In the genomic region with DNA sequence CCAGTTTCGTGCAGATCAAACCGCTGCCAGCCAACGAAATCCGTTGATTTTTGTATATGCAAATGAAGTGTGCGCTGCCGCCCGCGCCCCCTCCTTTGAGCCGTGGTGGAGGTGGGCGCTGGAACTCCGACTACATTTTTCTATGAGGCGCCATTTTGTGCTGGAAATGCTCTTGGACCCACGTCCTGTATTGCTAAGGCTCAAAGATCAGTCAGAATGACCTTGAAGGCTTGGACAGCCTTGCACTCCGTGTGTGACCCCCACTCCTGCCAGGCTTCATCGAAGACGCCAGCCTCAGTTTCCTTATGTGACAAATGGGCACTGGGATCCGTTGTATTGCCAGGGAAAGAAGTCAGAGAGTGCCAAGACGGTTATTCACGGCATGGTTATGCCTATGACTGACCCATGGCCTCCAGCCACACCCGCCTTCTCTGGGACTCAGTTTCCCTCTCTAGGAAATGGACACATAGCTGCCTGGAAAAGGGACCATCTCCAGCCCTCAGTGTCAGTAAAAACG, we compare ENCODE assay signal across 8 cellular contexts. TPM values are rescaled to one million over a fixed set of nuclear protein-coding genes. Genes with fewer than 3 reads are reported as not detected.
DNase-seq lines count a peak whose midpoint lies in the region; ATAC-seq and TF ChIP-seq lines count a peak whose summit lies in the region.

No MANE protein-coding gene starts in this region.

- peaks cover 14% of the 10 kb centered on the region for H3K36me3 Mint-ChIP-seq in progenitor cell of endocrine pancreas (ENCODE audit: insufficient read depth)

- H3K27ac ChIP-seq in RWPE2 (ENCODE audit: poor library complexity, severe bottlenecking) (peak overlapping the region; percentile 80), epithelial cell of prostate (peak overlapping the region; percentile 83), aorta (ENCODE audit: low read depth in 1 of 2, low read length in 2 of 2) (peak overlapping the region in 1 of 2 donors; percentile 77)

- peak overlapping the region; percentile 98 for H3K27ac Mint-ChIP-seq in progenitor cell of endocrine pancreas

- TF ChIP-seq CTCF in RWPE2 (IDR thresholded peaks at IDR 0.05; ENCODE audit: poor library complexity, severe bottlenecking), result no peak
- TF ChIP-seq CTCF in progenitor cell of endocrine pancreas (IDR thresholded peaks at IDR 0.05; ENCODE audit: unreplicated experiment), result no peak

- H3K27me3 Mint-ChIP-seq in progenitor cell of endocrine pancreas, result peaks cover 14% of the 10 kb centered on the region

- H3K4me3 ChIP-seq in GM08714 (ENCODE audit: low read length) (peak overlapping the region; percentile 37; the same call in 1 of the 2 replicates), RWPE2 (ENCODE audit: severe bottlenecking) (peak overlapping the region; percentile 87), aorta (ENCODE audit: low read length in 2 of 2) (peak overlapping the region in 1 of 2 donors; percentile 20)

- H3K4me3 Mint-ChIP-seq in progenitor cell of endocrine pancreas (ENCODE audit: low read depth), result peak overlapping the region; percentile 88

- intact Hi-C loops in aorta (cut with DNase I), result no loop called here

- ATAC-seq in RWPE2 (ENCODE audit: low read depth) (no peak), aorta (ENCODE audit: low FRiP score) (no peak)

- 22 to 24% methylated on average over 21 of the region's 21 CpGs for WGBS in aorta, 2 donors

- H3K4me1 ChIP-seq in RWPE2 (ENCODE audit: insufficient read depth, poor library complexity, severe bottlenecking) (peaks cover 12% of the 10 kb centered on the region), aorta (ENCODE audit: control insufficient read depth in 1 of 2, insufficient read depth in 2 of 2, low read length in 2 of 2) (peaks cover 0 to 2% of the 10 kb centered on the region in 2 donors)

- peaks cover 14% of the 10 kb centered on the region for H3K4me1 Mint-ChIP-seq in progenitor cell of endocrine pancreas (ENCODE audit: low read depth)

- H3K27me3 ChIP-seq in RWPE2 (ENCODE audit: insufficient read depth, poor library complexity, severe bottlenecking) (no peaks in the 10 kb centered on the region), aorta (ENCODE audit: control insufficient read depth in 1 of 2, insufficient read depth in 2 of 2, low read length in 1 of 2) (no peaks in the 10 kb centered on the region)

- H3K9me3 Mint-ChIP-seq in progenitor cell of endocrine pancreas (ENCODE audit: low read depth), result peaks cover 9% of the 10 kb centered on the region

- DNase-seq in RWPE2 (ENCODE audit: low spot score) (no peak), epithelial cell of prostate (ENCODE audit: low read depth, low spot score) (no peak), progenitor cell of endocrine pancreas (ENCODE audit: low spot score, unreplicated experiment) (no peak), aorta (no peak), DMS53 (lab: John Stamatoyannopoulos, UW) (no peak), RPMI8226 (no peak)
- DNase-seq in stimulated activated CD4-positive, alpha-beta T cell treated with anti-CD3 and anti-CD28 coated beads, Interleukin-4, amount 100 ng/mL, for 24 hours, result no peak

- H3K9me3 ChIP-seq in RWPE2 (ENCODE audit: severe bottlenecking) (no peaks in the 10 kb centered on the region), aorta (ENCODE audit: control insufficient read depth, low read length) (no peaks in the 10 kb centered on the region)

- peaks cover 35% of the 10 kb centered on the region for H3K36me3 ChIP-seq in RWPE2 (ENCODE audit: low read depth)
- H3K36me3 ChIP-seq in aorta (ENCODE audit: control insufficient read depth in 1 of 2, insufficient read depth in 2 of 2, low read length in 1 of 2), result no peaks in the 10 kb centered on the region

RNA-seq across cellular contexts. Expression of gene UBE2S, which starts 0.8 kb away (rescaled TPM):
- total RNA-seq in progenitor cell of endocrine pancreas (69.9 and 77.2 TPM in 2 replicates), aorta (10 to 100 TPM; 13.2 to 26.8 TPM)
- 1 to 10 TPM; 7.0 to 8.4 TPM for polyA plus RNA-seq in aorta

RNA-seq across cellular contexts. Expression of gene RPL28, which starts 22.6 kb away (rescaled TPM):
- total RNA-seq in progenitor cell of endocrine pancreas (1,450 and 1,547 TPM in 2 replicates), aorta (1,000 to 10,000 TPM in 1 of 2 donors, 100 to 1,000 TPM in 1; 841 to 1,022 TPM)
- 1,000 to 10,000 TPM; 1,298 to 1,335 TPM for polyA plus RNA-seq in aorta

RNA-seq across cellular contexts. Expression of gene TMEM238, which starts 24.3 kb away (rescaled TPM):
- total RNA-seq in progenitor cell of endocrine pancreas (5.0 and 5.6 TPM in 2 replicates), aorta (1 to 10 TPM in 1 of 2 donors, under 1 TPM in 1; 0.94 to 2.4 TPM)
- polyA plus RNA-seq in aorta, result not detected

RNA-seq across cellular contexts. Expression of gene TMEM190, which starts 31.8 kb away (rescaled TPM):
- total RNA-seq in progenitor cell of endocrine pancreas (2.3 and 4.3 TPM in 2 replicates), aorta (not detected)
- polyA plus RNA-seq in aorta, result not detected

RNA-seq across cellular contexts. Expression of gene SHISA7, which starts 34.7 kb away (rescaled TPM):
- total RNA-seq in progenitor cell of endocrine pancreas, result 0.10 TPM in 1 of 2 replicates, not detected in the other
- not detected for total RNA-seq in aorta
- under 1 TPM in 1 of 2 donors, not detected in 1; 0.05 TPM for polyA plus RNA-seq in aorta
